9 cellular contexts compared by ENCODE assay signal in the genomic region with DNA sequence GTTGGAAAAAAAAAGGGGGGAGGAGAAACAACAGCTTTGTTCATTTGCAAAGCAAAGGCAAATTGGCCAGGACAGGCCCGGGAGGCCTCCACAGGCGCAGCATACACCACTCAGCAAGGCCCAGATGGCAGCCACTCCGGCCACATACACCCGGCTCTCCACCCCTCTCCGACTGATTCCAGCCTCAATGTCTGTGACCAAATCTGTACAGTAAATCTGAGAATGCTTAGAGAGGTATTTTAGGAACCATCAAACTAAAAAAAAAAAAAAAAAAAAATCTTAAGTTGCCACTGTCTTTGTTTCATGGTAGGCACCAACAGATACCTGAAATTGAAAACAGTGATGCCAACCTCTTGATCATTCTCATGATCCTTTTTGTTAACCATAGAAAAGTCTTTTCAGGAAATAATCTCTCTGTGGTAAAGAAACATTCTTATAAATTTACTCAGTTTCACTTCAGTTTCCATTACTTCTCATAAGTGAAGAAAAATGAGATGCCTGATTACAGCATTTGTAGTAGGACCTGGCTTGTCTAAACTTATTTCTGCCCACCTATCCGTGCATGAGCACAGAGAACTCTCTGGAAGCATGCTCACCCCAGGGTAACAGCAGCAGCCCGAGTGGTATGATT. TPM values are rescaled to one million over a fixed set of nuclear protein-coding genes. Genes with fewer than 3 reads are reported as not detected.
DNase-seq lines count a peak whose midpoint lies in the region; ATAC-seq and TF ChIP-seq lines count a peak whose summit lies in the region.
"Had no signal": no experiment of that assay in that cellular context is flagged by ENCODE, and none has a peak within 500 bp of the region (broad histone marks: within the 10 kb centered on the region; RNA-seq: fewer than 3 reads in every experiment).

No MANE protein-coding gene starts in this region.

- WGBS in esophagus muscularis mucosa = 52% methylated on average over 7 of the region's 7 CpGs
- 53 to 59% methylated on average over 7 of the region's 7 CpGs for WGBS in sigmoid colon, 2 donors

- ATAC-seq in GM19452 (IDR thresholded peaks at IDR 0.05; ENCODE audit: unreplicated experiment) = peak; percentile 74
- ATAC-seq in HG03442 (IDR thresholded peaks at IDR 0.05; ENCODE audit: unreplicated experiment) = peak; percentile 73

- no peaks in the 10 kb centered on the region for H3K79me2 ChIP-seq in DOHH2 (ENCODE audit: control insufficient read depth, low read length)

- TF ChIP-seq CTCF in DOHH2 (IDR thresholded peaks at IDR 0.05; ENCODE audit: low read depth, low read length, poor library complexity, severe bottlenecking) = no peak
- TF ChIP-seq CTCF in esophagus muscularis mucosa (IDR thresholded peaks at IDR 0.05) = no peak
- no peak for TF ChIP-seq CTCF in sigmoid colon (IDR thresholded peaks at IDR 0.05)

- TF ChIP-seq EP300 in esophagus muscularis mucosa (IDR thresholded peaks at IDR 0.05) = no peak
- no peak for TF ChIP-seq EP300 in sigmoid colon (IDR thresholded peaks at IDR 0.05)

- H4K20me1 ChIP-seq in DOHH2 (ENCODE audit: control insufficient read depth, insufficient read depth, low read depth, low read length) = no peaks in the 10 kb centered on the region

- H3K4me2 ChIP-seq in DOHH2 (ENCODE audit: low read length) = peak overlapping the region; percentile 32

- DNase-seq in esophagus muscularis mucosa (ENCODE audit: extremely low spot score) (no peak), cerebellar nuclear complex (lab: John Stamatoyannopoulos, UW) (no peak), sigmoid colon (no peak), iPS-NIHi7 (ENCODE audit: extremely low spot score) (no peak), HT-29 (ENCODE audit: low spot score) (no peak)

- intact Hi-C loops in esophagus muscularis mucosa (cut with DNase I) (no loop called here), sigmoid colon (cut with DNase I) (no loop called here)

- H3K9me3 ChIP-seq in DOHH2 (ENCODE audit: control insufficient read depth, insufficient read depth, low read length) (no peaks in the 10 kb centered on the region), esophagus muscularis mucosa (no peaks in the 10 kb centered on the region), sigmoid colon (no peaks in the 10 kb centered on the region)
- H3K9me3 ChIP-seq: ascending aorta had no signal

- H3K4me1 ChIP-seq in DOHH2 (ENCODE audit: control insufficient read depth, low read length) = peaks cover 40% of the 10 kb centered on the region
- H3K4me1 ChIP-seq in esophagus muscularis mucosa = peaks cover 81 to 100% (median 98%) of the 10 kb centered on the region in 4 donors
- H3K4me1 ChIP-seq in sigmoid colon = peaks cover 0 to 53% (median 42%) of the 10 kb centered on the region in 4 donors

- H3K36me3 ChIP-seq in DOHH2 (ENCODE audit: control insufficient read depth, low read length) (no peaks in the 10 kb centered on the region), esophagus muscularis mucosa (no peaks in the 10 kb centered on the region), sigmoid colon (no peaks in the 10 kb centered on the region)

- H3F3A ChIP-seq in DOHH2 (ENCODE audit: control insufficient read depth, insufficient read depth) = peaks cover 24% of the 10 kb centered on the region

- H3K27me3 ChIP-seq in DOHH2 (ENCODE audit: control insufficient read depth, low read length) (peaks cover 3% of the 10 kb centered on the region; the same call in 1 of the 2 replicates), esophagus muscularis mucosa (no peaks in the 10 kb centered on the region), sigmoid colon (no peaks in the 10 kb centered on the region)
- H3K27me3 ChIP-seq: ascending aorta had no signal

- no peaks in the 10 kb centered on the region for H3K9me2 ChIP-seq in DOHH2 (replicated peaks; ENCODE audit: control insufficient read depth, low read length)

- H3K27ac ChIP-seq in DOHH2 (ENCODE audit: low read depth, low read length) (no peak overlapping the region), esophagus muscularis mucosa (replicated peaks in 1 of 4) (peak overlapping the region in 3 of 4 donors; percentile 8 to 36 (median 24)), sigmoid colon (peak overlapping the region in 1 of 4 donors; percentile 15)
- H3K27ac ChIP-seq: ascending aorta had no signal

- H3K4me3 ChIP-seq in DOHH2 (ENCODE audit: low read length) (no peak overlapping the region), esophagus muscularis mucosa (no peak overlapping the region), sigmoid colon (no peak overlapping the region)
- H3K4me3 ChIP-seq: ascending aorta had no signal

- TF ChIP-seq POLR2A in esophagus muscularis mucosa (IDR thresholded peaks at IDR 0.05; ENCODE audit: low read depth) (no peak), sigmoid colon (IDR thresholded peaks at IDR 0.05) (no peak)

RNA-seq across cellular contexts. Expression of gene VPS37B, which starts 20.2 kb away (rescaled TPM):
- total RNA-seq in esophagus muscularis mucosa = 10 to 100 TPM; 21.2 to 52.4 (median 38.1) TPM
- 10 to 100 TPM in 3 of 4 donors, 1 to 10 TPM in 1; 8.6 to 17.2 (median 15.3) TPM for total RNA-seq in sigmoid colon
- 10 to 100 TPM; 53.2 to 64.7 (median 54.1) TPM for polyA plus RNA-seq in sigmoid colon
- total RNA-seq in HT-29 (2014; rRNA removed; shearing (Covaris generic)) = 103 and 111 TPM in 2 replicates

RNA-seq across cellular contexts. Expression of gene HIP1R, which starts 40.4 kb away (rescaled TPM):
- total RNA-seq in esophagus muscularis mucosa (10 to 100 TPM; 13.3 to 38.3 (median 23.7) TPM), sigmoid colon (10 to 100 TPM in 1 of 4 donors, 1 to 10 TPM in 3; 4.2 to 15.2 (median 5.5) TPM)
- polyA plus RNA-seq in sigmoid colon = 10 to 100 TPM; 21.5 to 77.4 (median 24.6) TPM
- 109 and 131 TPM in 2 replicates for total RNA-seq in HT-29 (2014; rRNA removed; shearing (Covaris generic))
